Comparison of ENCODE assay signal across 9 cellular contexts in the genomic region with DNA sequence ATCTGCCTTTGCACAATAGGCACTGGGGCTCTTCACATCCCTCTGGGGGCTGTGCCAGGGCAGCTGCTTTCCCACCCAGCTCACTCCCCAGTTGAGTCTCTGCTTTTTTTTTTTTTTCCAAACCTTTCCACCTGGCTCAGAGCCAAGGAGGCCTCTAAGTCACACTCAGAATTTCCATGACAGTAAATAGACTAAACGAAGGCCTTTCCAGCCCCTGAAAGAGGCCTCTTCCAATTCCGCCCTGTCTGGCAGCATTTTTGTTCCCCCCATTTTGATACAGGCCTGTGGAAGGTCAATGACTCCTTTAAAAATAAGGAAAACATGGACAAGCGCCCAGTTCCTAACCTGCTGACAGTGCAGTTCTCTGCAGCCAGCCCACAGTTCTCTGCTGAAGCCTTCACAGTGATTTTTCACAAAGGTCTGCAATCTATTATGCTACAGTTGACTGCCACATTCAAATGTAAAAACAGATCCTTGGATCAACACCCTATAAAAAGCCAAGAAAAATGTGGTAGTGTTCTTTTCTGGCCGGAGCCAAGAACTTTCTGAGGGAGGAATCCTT.
DNase-seq lines count a peak whose midpoint lies in the region; FAIRE-seq and TF ChIP-seq lines count a peak whose summit lies in the region.
"Had no signal": no experiment of that assay in that cellular context is flagged by ENCODE, and none has a peak within 500 bp of the region (broad histone marks: within the 10 kb centered on the region; RNA-seq: fewer than 3 reads in every experiment).

No MANE protein-coding gene starts in this region.

- TF ChIP-seq CTCF in astrocyte (IDR thresholded peaks at IDR 0.05; ENCODE audit: insufficient read depth, low read depth, low read length) (no peak), kidney (IDR thresholded peaks at IDR 0.05; ENCODE audit: borderline replicate concordance, extremely low read depth, insufficient read depth) (no peak), suprapubic skin (IDR thresholded peaks at IDR 0.05) (no peak)

- H3K9me3 ChIP-seq in astrocyte (ENCODE audit: insufficient read depth, low read depth, low read length) (no peaks in the 10 kb centered on the region), kidney (ENCODE audit: control insufficient read depth in 1 of 2, low read length in 2 of 2) (no peaks in the 10 kb centered on the region), suprapubic skin (no peaks in the 10 kb centered on the region)

- H3K9ac ChIP-seq in astrocyte (ENCODE audit: low read length): no peak overlapping the region
- no peak overlapping the region for H3K9ac ChIP-seq in kidney (ENCODE audit: low read length in 2 of 2)

- intact Hi-C loops in kidney (cut with DNase I): no loop called here

- H3K4me2 ChIP-seq in astrocyte (ENCODE audit: low read length): peak overlapping the region; percentile 7

- DNase-seq in DMS53 (lab: John Stamatoyannopoulos, UW): peak; percentile 27
- no peak for DNase-seq in DMS53 treated with DMSO at 0.1 percent for 48 hours (lab: John Stamatoyannopoulos, UW; ENCODE audit: unreplicated experiment)
- DNase-seq in astrocyte (ENCODE audit: low read depth): peak; percentile 73
- DNase-seq in kidney: peak; percentile 82
- DNase-seq in suprapubic skin (ENCODE audit: low spot score in 2 of 2): peak in 1 of 2 donors; percentile 74
- no peak for DNase-seq in H54 (ENCODE audit: insufficient read length, low spot score)
- DNase-seq in activated CD4-positive, alpha-beta T cell treated with anti-CD3 and anti-CD28 coated beads for 1 hour: no peak
- DNase-seq in activated CD4-positive, CD25-positive, alpha-beta regulatory T cell (lab: John Stamatoyannopoulos, UW): no peak

- no peak overlapping the region for H2AFZ ChIP-seq in astrocyte (ENCODE audit: low read depth, low read length)

- no peaks in the 10 kb centered on the region for H3K36me3 ChIP-seq in astrocyte (ENCODE audit: insufficient read depth, low read length)
- no peaks in the 10 kb centered on the region for H3K36me3 ChIP-seq in kidney (ENCODE audit: control insufficient read depth in 1 of 2, insufficient read depth in 2 of 2, low read length in 2 of 2)
- no peaks in the 10 kb centered on the region for H3K36me3 ChIP-seq in suprapubic skin

- H3K4me3 ChIP-seq in astrocyte (ENCODE audit: insufficient read depth, low read depth, low read length) (no peak overlapping the region), kidney (ENCODE audit: low read length in 2 of 2) (no peak overlapping the region), suprapubic skin (no peak overlapping the region)

- H3K27me3 ChIP-seq in astrocyte (ENCODE audit: insufficient read depth, low read length) (no peaks in the 10 kb centered on the region), suprapubic skin (no peaks in the 10 kb centered on the region)

- H3K4me1 Mint-ChIP-seq in astrocyte (ENCODE audit: low read depth, unreplicated experiment): peaks cover 11% of the 10 kb centered on the region

- H3K9me3 Mint-ChIP-seq in astrocyte (ENCODE audit: unreplicated experiment): no peaks in the 10 kb centered on the region

- no peaks in the 10 kb centered on the region for H4K20me1 ChIP-seq in astrocyte (ENCODE audit: insufficient read depth, low read length)

- no peaks in the 10 kb centered on the region for H3K36me3 Mint-ChIP-seq in astrocyte (ENCODE audit: low read depth, unreplicated experiment)

- TF ChIP-seq EP300 in suprapubic skin (IDR thresholded peaks at IDR 0.05): no peak

- H3K4me3 Mint-ChIP-seq in astrocyte (ENCODE audit: unreplicated experiment): no peak overlapping the region

- 17% methylated on average over 4 of the region's 4 CpGs for WGBS in suprapubic skin

- H3K4me1 ChIP-seq in astrocyte (ENCODE audit: insufficient read depth, low read length) (peaks cover 26% of the 10 kb centered on the region), kidney (ENCODE audit: control insufficient read depth in 1 of 2, insufficient read depth in 1 of 2, low read depth in 1 of 2, low read length in 2 of 2) (peaks cover 22 to 25% of the 10 kb centered on the region in 2 donors), suprapubic skin (peaks cover 56% of the 10 kb centered on the region)

- H3K27me3 Mint-ChIP-seq in astrocyte (ENCODE audit: low read depth, unreplicated experiment): no peaks in the 10 kb centered on the region

- TF ChIP-seq POLR2A in suprapubic skin (IDR thresholded peaks at IDR 0.05) (no peak), H54 (IDR thresholded peaks at IDR 0.05; ENCODE audit: low read depth, low read length) (no peak)

- peak; percentile 47 for FAIRE-seq in astrocyte (lab: Jason Lieb, UNC)
- FAIRE-seq in kidney (lab: Jason Lieb, UNC): peak; percentile 53
- no peak for FAIRE-seq in H54 (lab: Jason Lieb, UNC)

- no peaks in the 10 kb centered on the region for H3K79me2 ChIP-seq in astrocyte (ENCODE audit: insufficient read depth, low read length)

- H3K27ac ChIP-seq in astrocyte (ENCODE audit: low read depth, low read length) (peak overlapping the region; percentile 24), kidney (ENCODE audit: low read depth in 2 of 2, low read length in 2 of 2) (peak overlapping the region; percentile 36 to 62), suprapubic skin (peak overlapping the region; percentile 84)
- H3K27ac ChIP-seq: 22Rv1 had no signal

- H3K27ac Mint-ChIP-seq in astrocyte (ENCODE audit: unreplicated experiment): no peak overlapping the region

Comparison
In these comparisons a context has a peak if more than half of its experiments do, and no peak if none do; other contexts are left out.
1. DNase-seq: peak in DMS53 (single experiment), astrocyte (single experiment) and kidney (single experiment); none in DMS53 treated with DMSO at 0.1 percent for 48 hours (single experiment), H54 (single experiment), activated CD4-positive, alpha-beta T cell treated with anti-CD3 and anti-CD28 coated beads for 1 hour (single experiment) and activated CD4-positive, CD25-positive, alpha-beta regulatory T cell (0 of 4).
2. H3K27ac ChIP-seq: peak in every context shown above with its lines; median percentile 84 in suprapubic skin; 49 in kidney; 24 in astrocyte.